15 cellular contexts compared by ENCODE assay signal in genomic region chr5:24368121-24368520, GRCh38.
DNase-seq lines count a peak whose midpoint lies in the region; ATAC-seq, FAIRE-seq and TF ChIP-seq lines count a peak whose summit lies in the region.
"Had no signal": no experiment of that assay in that cellular context is flagged by ENCODE, and none has a peak within 500 bp of the region (broad histone marks: within the 10 kb centered on the region; RNA-seq: fewer than 3 reads in every experiment).

No MANE protein-coding gene starts in this region.

- H3K79me2 ChIP-seq in H9 (ENCODE audit: insufficient read depth, low read length) (no peaks in the 10 kb centered on the region), OCI-LY7 (ENCODE audit: insufficient read depth, low read depth, low read length) (no peaks in the 10 kb centered on the region), H1 (ENCODE audit: control insufficient read depth in 1 of 2, insufficient read depth in 2 of 2, low read length in 2 of 2) (no peaks in the 10 kb centered on the region), hepatocyte (no peaks in the 10 kb centered on the region)

- no peaks in the 10 kb centered on the region for H3K9me3 ChIP-seq in H9 (ENCODE audit: control insufficient read depth, low read depth, low read length)
- H3K9me3 ChIP-seq in OCI-LY7 (ENCODE audit: low read length): no peaks in the 10 kb centered on the region; the same call in 1 of the 2 replicates
- H3K9me3 ChIP-seq in H1 (ENCODE audit: insufficient read depth in 2 of 2, low read depth in 1 of 2, low read length in 1 of 2): no peaks in the 10 kb centered on the region
- H3K9me3 ChIP-seq in hepatocyte (ENCODE audit: low read depth): no peaks in the 10 kb centered on the region
- H3K9me3 ChIP-seq: A549 had no signal

- H3K27me3 ChIP-seq in H9 (ENCODE audit: insufficient read depth, low read length) (no peaks in the 10 kb centered on the region), H1 (replicated peaks in 1 of 4; ENCODE audit: control insufficient read depth in 3 of 4, extremely low read depth in 1 of 4, insufficient read depth in 3 of 4, low read length in 3 of 4) (no peaks in the 10 kb centered on the region), hepatocyte (no peaks in the 10 kb centered on the region)

- no peaks in the 10 kb centered on the region for H3K4me1 Mint-ChIP-seq in H9
- H3K4me1 Mint-ChIP-seq: CD4-positive, alpha-beta memory T cell had no signal

- H2AFZ ChIP-seq in H9 (ENCODE audit: low read length): no peak overlapping the region
- H2AFZ ChIP-seq in OCI-LY7 (ENCODE audit: low read length): no peak overlapping the region; the same call in 1 of the 2 replicates
- H2AFZ ChIP-seq in H1 (ENCODE audit: low read length): peak overlapping the region; percentile 66; the same call in 1 of the 2 replicates
- no peak overlapping the region for H2AFZ ChIP-seq in hepatocyte

- no peaks in the 10 kb centered on the region for H3K9me2 ChIP-seq in OCI-LY7 (ENCODE audit: insufficient read depth, low read length)
- peaks cover 4% of the 10 kb centered on the region for H3K9me2 ChIP-seq in hepatocyte (replicated peaks; ENCODE audit: insufficient read depth)

- H4K8ac ChIP-seq in H9 (replicated peaks; ENCODE audit: insufficient read length, low read depth, low read length) (no peak overlapping the region), H1 (ENCODE audit: extremely low read depth, insufficient read depth, low read length) (no peak overlapping the region)

- H4K20me1 ChIP-seq in H9 (ENCODE audit: control insufficient read depth, insufficient read depth, insufficient read length) (no peaks in the 10 kb centered on the region), OCI-LY7 (ENCODE audit: insufficient read depth, low read length) (no peaks in the 10 kb centered on the region), H1 (replicated peaks in 1 of 2; ENCODE audit: control insufficient read depth in 1 of 2, insufficient read depth in 2 of 2, low read length in 2 of 2) (no peaks in the 10 kb centered on the region), hepatocyte (ENCODE audit: insufficient read depth, poor library complexity, severe bottlenecking) (no peaks in the 10 kb centered on the region)

- no peak overlapping the region for H3K23ac ChIP-seq in H9 (ENCODE audit: insufficient read length, low read depth, low read length)
- H3K23ac ChIP-seq in H1 (ENCODE audit: insufficient read length): no peak overlapping the region

- WGBS in H9 (ENCODE audit: extremely low coverage, insufficient read length, low lambda C conversion rate): no CpG with 5 or more reads among the region's 2 CpGs
- 84% methylated on average over 2 of the region's 2 CpGs; no CpG with 5 or more reads in 1 of the 2 experiments for WGBS in H1 (ENCODE audit: extremely low coverage in 1 of 2, insufficient coverage in 1 of 2, insufficient read length in 1 of 2, insufficient replicate concordance in 2 of 2, low coverage in 1 of 2, low lambda C conversion rate in 2 of 2, missing lambda C conversion rate in 1 of 2), 2 experiments
- WGBS in hepatocyte (ENCODE audit: low lambda C conversion rate, missing lambda C conversion rate): 62% methylated on average over 2 of the region's 2 CpGs

- ATAC-seq in GM18861 (IDR thresholded peaks at IDR 0.05; ENCODE audit: unreplicated experiment): no peak

- intact Hi-C loops in OCI-LY7 (cut with micrococcal nuclease; ENCODE audit: unreplicated experiment): no loop called here

- no peak overlapping the region for H2BK12ac ChIP-seq in H9 (ENCODE audit: insufficient read length, low read depth, low read length)
- no peak overlapping the region for H2BK12ac ChIP-seq in H1 (ENCODE audit: low read depth, low read length)

- TF ChIP-seq CTCF in 22Rv1 (IDR thresholded peaks at IDR 0.05) (peak; percentile 34), H9 (conservative IDR thresholded peaks at IDR 0.05) (peak; percentile 52), OCI-LY7 (conservative IDR thresholded peaks at IDR 0.05; ENCODE audit: low read length) (peak; percentile 60), H1 (IDR thresholded peaks at IDR 0.05; ENCODE audit: control extremely low read depth in 1 of 3, insufficient read depth in 1 of 3, low read depth in 1 of 3, low read length in 3 of 3) (peak in 1 of 3 experiments; percentile 27; a peak in 2 of 4 replicates), hepatocyte (IDR thresholded peaks at IDR 0.05; ENCODE audit: poor library complexity) (no peak)

- H3K18ac ChIP-seq in H9 (ENCODE audit: insufficient read length, low read depth, low read length) (no peak overlapping the region), H1 (ENCODE audit: extremely low read depth, low read length) (no peak overlapping the region)

- H3K79me1 ChIP-seq in H9 (ENCODE audit: insufficient read depth, low read depth, low read length, poor library complexity, severe bottlenecking) (no peaks in the 10 kb centered on the region), H1 (ENCODE audit: low read depth, low read length) (no peaks in the 10 kb centered on the region)

- H3K9me3 Mint-ChIP-seq in H9: no peaks in the 10 kb centered on the region

- H3K14ac ChIP-seq in H9 (ENCODE audit: insufficient read depth, low read length) (no peak overlapping the region), H1 (ENCODE audit: insufficient read length) (no peak overlapping the region)

- H3K4me3 Mint-ChIP-seq in H9: no peak overlapping the region
- H3K4me3 Mint-ChIP-seq: CD4-positive, alpha-beta memory T cell had no signal

- H3K4me2 ChIP-seq in H9 (ENCODE audit: insufficient read depth, insufficient read length, low read length) (no peak overlapping the region), OCI-LY7 (ENCODE audit: low read length) (no peak overlapping the region), H1 (ENCODE audit: insufficient read depth in 1 of 2, low read depth in 2 of 2, low read length in 2 of 2) (no peak overlapping the region), hepatocyte (no peak overlapping the region)
- H3K4me2 ChIP-seq: A549 had no signal

- H3K23me2 ChIP-seq in H9 (ENCODE audit: insufficient read length, low read depth, low read length, poor library complexity, severe bottlenecking) (no peaks in the 10 kb centered on the region), H1 (ENCODE audit: low read depth, low read length) (no peaks in the 10 kb centered on the region)

- TF ChIP-seq EP300 in H1 (IDR thresholded peaks at IDR 0.05; ENCODE audit: borderline replicate concordance in 1 of 2, low read depth in 2 of 2, low read length in 2 of 2): no peak

- H4K91ac ChIP-seq in H9 (ENCODE audit: insufficient read length, low read depth, low read length) (no peak overlapping the region), H1 (replicated peaks; ENCODE audit: insufficient read length, low read length) (no peak overlapping the region)

- CTCF ChIA-PET in OCI-LY7 (lab: Charles Lee; ENCODE audit: unreplicated experiment) (no interaction called here), H1 (lab: Charles Lee; ENCODE audit: partially characterized antibody) (interaction anchor here (1.0 to 1.5 kb wide), 7 partner anchors 8 to 389 kb away, joined by 3 to 7 read pairs (median 3); no protein-coding TSS in a partner anchor)

- peak; percentile 26 to 29; a peak in 3 of 4 replicates for TF ChIP-seq RAD21 in H1 (IDR thresholded peaks at IDR 0.05 in 1 of 2, conservative IDR thresholded peaks at IDR 0.05 in 1 of 2; ENCODE audit: low read depth in 2 of 2, low read length in 2 of 2)

- H3K27ac Mint-ChIP-seq in H9: no peak overlapping the region
- H3K27ac Mint-ChIP-seq: CD4-positive, alpha-beta memory T cell had no signal

- H2AK5ac ChIP-seq in H9 (ENCODE audit: insufficient read length, low read length) (no peak overlapping the region), H1 (ENCODE audit: low read depth, low read length) (no peak overlapping the region)

- H3K4ac ChIP-seq in H9 (ENCODE audit: low read depth, low read length) (no peak overlapping the region), H1 (replicated peaks; ENCODE audit: insufficient read length, low read depth, low read length) (no peak overlapping the region)

- no peak overlapping the region for H2BK15ac ChIP-seq in H9 (ENCODE audit: low read depth, low read length)
- no peak overlapping the region for H2BK15ac ChIP-seq in H1 (ENCODE audit: low read length)

- H3K56ac ChIP-seq in H9 (ENCODE audit: insufficient read length, low read depth, low read length) (no peak overlapping the region), H1 (replicated peaks; ENCODE audit: insufficient read length, low read depth, low read length) (no peak overlapping the region)

- H3K4me3 ChIP-seq in OCI-LY7 (ENCODE audit: low read depth, low read length, poor library complexity, severe bottlenecking) (no peak overlapping the region), H1 (ENCODE audit: extremely low read depth in 1 of 4, insufficient read depth in 2 of 4, low read depth in 3 of 4, low read length in 4 of 4) (no peak overlapping the region), hepatocyte (no peak overlapping the region)
- H3K4me3 ChIP-seq: A549 had no signal

- H2BK5ac ChIP-seq in H9 (ENCODE audit: insufficient read length, low read length) (no peak overlapping the region), H1 (ENCODE audit: low read depth, low read length) (no peak overlapping the region)

- H3K4me1 ChIP-seq in H9 (ENCODE audit: insufficient read depth, low read length) (no peaks in the 10 kb centered on the region), OCI-LY7 (ENCODE audit: insufficient read depth, low read length, poor library complexity, severe bottlenecking) (peaks cover 12% of the 10 kb centered on the region), H1 (replicated peaks in 1 of 4; ENCODE audit: control insufficient read depth in 3 of 4, insufficient read depth in 4 of 4, low read length in 3 of 4) (no peaks in the 10 kb centered on the region), hepatocyte (ENCODE audit: insufficient read depth) (no peaks in the 10 kb centered on the region)
- H3K4me1 ChIP-seq: A549 had no signal

- POLR2A ChIA-PET in OCI-LY7 (lab: Charles Lee) (no interaction called here), H1 (lab: Charles Lee; ENCODE audit: partially characterized antibody) (no interaction called here)

- TF ChIP-seq POLR2A in H1 (IDR thresholded peaks at IDR 0.05; ENCODE audit: control extremely low read depth in 1 of 2, low read depth in 2 of 2, low read length in 2 of 2): no peak

- no peaks in the 10 kb centered on the region for H3K36me3 Mint-ChIP-seq in H9 (ENCODE audit: insufficient read depth in 1 of 3, low read depth in 3 of 3)
- H3K36me3 Mint-ChIP-seq: CD4-positive, alpha-beta memory T cell had no signal

- FAIRE-seq in H1 (lab: Jason Lieb, UNC): no peak
- FAIRE-seq: A549 had no signal

- H3K27me3 Mint-ChIP-seq in H9 (ENCODE audit: low read depth): peaks cover 2% of the 10 kb centered on the region; the same call in 1 of the 2 replicates
- H3K27me3 Mint-ChIP-seq: CD4-positive, alpha-beta memory T cell had no signal

- no TSS peak for BruUV-seq in OCI-LY7 (replicated peaks; lab: Mats Ljungman, UMichigan)

- H2BK120ac ChIP-seq in H9 (ENCODE audit: low read depth, low read length, poor library complexity, severe bottlenecking) (no peak overlapping the region), H1 (replicated peaks; ENCODE audit: low read depth, low read length) (no peak overlapping the region)

- H2BK20ac ChIP-seq in H9 (ENCODE audit: low read depth, low read length, poor library complexity, severe bottlenecking): no peak overlapping the region
- no peak overlapping the region for H2BK20ac ChIP-seq in H1 (ENCODE audit: low read length)

- H3T11ph ChIP-seq in H9 (ENCODE audit: low read length): no peak overlapping the region

- H4K5ac ChIP-seq in H9 (ENCODE audit: insufficient read length, low read depth, low read length) (no peak overlapping the region), H1 (ENCODE audit: insufficient read length, low read depth, low read length) (no peak overlapping the region)

- DNase-seq in H9: no peak
- peak; percentile 26 for DNase-seq in OCI-LY7 (ENCODE audit: low spot score)
- no peak for DNase-seq in H1 (ENCODE audit: low read depth in 1 of 2, low spot score in 2 of 2)
- DNase-seq in stimulated activated CD4-positive, alpha-beta T cell treated with anti-CD3 and anti-CD28 coated beads, Interleukin-2, amount 100 ng/mL, for 24 hours: no peak
- no peak for DNase-seq in dedifferentiated amniotic fluid mesenchymal stem cell (ENCODE audit: extremely low spot score)
- no peak for DNase-seq in hepatocyte (ENCODE audit: low spot score)
- DNase-seq: AML-193; CD4-positive, alpha-beta memory T cell; IMR-90; NCI-H1436 treated with DMSO at 0.1 percent for 48 hours; NCI-H2081 treated with DMSO at 0.1 percent for 48 hours; NCI-H226 had no signal

- H3K9ac ChIP-seq in H9 (ENCODE audit: extremely low read depth, insufficient read length, low read length) (no peak overlapping the region), H1 (replicated peaks in 1 of 4; ENCODE audit: extremely low read depth in 1 of 4, low read depth in 3 of 4, low read length in 3 of 4) (no peak overlapping the region)

- H3K27ac ChIP-seq in 22Rv1 (no peak overlapping the region), H9 (ENCODE audit: insufficient read length, low read depth, low read length) (no peak overlapping the region), OCI-LY7 (ENCODE audit: low read depth, low read length, poor library complexity, severe bottlenecking) (no peak overlapping the region), H1 (ENCODE audit: low read depth, low read length) (no peak overlapping the region), hepatocyte (no peak overlapping the region)
- H3K27ac ChIP-seq: A549 had no signal

- H3K36me3 ChIP-seq in OCI-LY7 (ENCODE audit: insufficient read depth, low read length) (no peaks in the 10 kb centered on the region), H1 (ENCODE audit: control insufficient read depth in 2 of 4, insufficient read depth in 4 of 4, low read length in 3 of 4) (no peaks in the 10 kb centered on the region), hepatocyte (replicated peaks; ENCODE audit: insufficient read depth, low read depth) (no peaks in the 10 kb centered on the region)
